In genomic region chr16:11445486-11445885, GRCh38 we compare ENCODE assay signal across 8 cellular contexts.
"Had no signal": no experiment of that assay in that cellular context is flagged by ENCODE, and none has a peak within 500 bp of the region (broad histone marks: within the 10 kb centered on the region; RNA-seq: fewer than 3 reads in every experiment).

No MANE protein-coding gene starts in this region.

- H3K4me1 ChIP-seq: HAP-1 had no signal

- H2AFZ ChIP-seq: GM23248, GM23338 had no signal

- H3K27ac ChIP-seq: GM23248 had no signal

- H3K4me3 Mint-ChIP-seq: GM23338, HFFc6 had no signal

- H3K27ac Mint-ChIP-seq: GM23338, HFFc6 had no signal

- H3K4me1 Mint-ChIP-seq: GM23338 had no signal

- H3K4me2 ChIP-seq: GM23338 had no signal

- H3K9me3 ChIP-seq: HAP-1 had no signal

- ATAC-seq: GM23338, HCT116 had no signal

- H3K4me3 ChIP-seq: GM23248, GM23338, HAP-1 had no signal

- DNase-seq: GM23248, GOT3, H7, HCEC 1CT, HFFc6 had no signal

- H3K36me3 ChIP-seq: HAP-1 had no signal

- H3K9ac ChIP-seq: GM23248 had no signal
